In genomic region chr16:12802661-12803060, GRCh38 we compare ENCODE assay signal across 8 cellular contexts. TPM values are rescaled to one million over a fixed set of nuclear protein-coding genes. Genes with fewer than 3 reads are reported as not detected.
DNase-seq lines count a peak whose midpoint lies in the region; ATAC-seq and TF ChIP-seq lines count a peak whose summit lies in the region.

No MANE protein-coding gene starts in this region.

- DNase-seq in activated naive CD4-positive, alpha-beta T cell treated with anti-CD3 and anti-CD28 coated beads, Interleukin-2, amount 10 ng/mL, durations not matched to agents 7 days and 5 days: no peak
- DNase-seq in activated naive CD4-positive, alpha-beta T cell (lab: John Stamatoyannopoulos, UW): no peak
- DNase-seq in brain microvascular endothelial cell (no peak), mesendoderm (no peak), type B pancreatic cell (ENCODE audit: extremely low spot score, unreplicated experiment) (no peak), lower leg skin (ENCODE audit: low spot score in 2 of 2) (no peak), head of caudate nucleus (no peak)

- no peak overlapping the region for H2BK15ac ChIP-seq in mesendoderm (replicated peaks; ENCODE audit: low read depth)

- CTCF ChIA-PET in activated naive CD4-positive, alpha-beta T cell treated with anti-CD3 and anti-CD28 coated beads, Interleukin-2, amount 10 ng/mL, durations not matched to agents 7 days and 5 days (lab: Charles Lee): no interaction called here

- H3K36me3 Mint-ChIP-seq in activated naive CD4-positive, alpha-beta T cell treated with anti-CD3 and anti-CD28 coated beads, Interleukin-2, amount 10 ng/mL, durations not matched to agents 7 days and 5 days: peaks cover 18% of the 10 kb centered on the region
- no peaks in the 10 kb centered on the region for H3K36me3 Mint-ChIP-seq in type B pancreatic cell

- H3K4me3 ChIP-seq in brain microvascular endothelial cell (ENCODE audit: low read depth, low read length): peak overlapping the region; percentile 81
- no peak overlapping the region for H3K4me3 ChIP-seq in mesendoderm (ENCODE audit: low read length)
- H3K4me3 ChIP-seq in lower leg skin (ENCODE audit: low read depth, poor library complexity, severe bottlenecking): no peak overlapping the region

- H2BK120ac ChIP-seq in mesendoderm (ENCODE audit: low read depth, low read length): no peak overlapping the region

- H3K27me3 Mint-ChIP-seq in activated naive CD4-positive, alpha-beta T cell treated with anti-CD3 and anti-CD28 coated beads, Interleukin-2, amount 10 ng/mL, durations not matched to agents 7 days and 5 days: peaks cover 4% of the 10 kb centered on the region
- H3K27me3 Mint-ChIP-seq in type B pancreatic cell: no peaks in the 10 kb centered on the region

- intact Hi-C loops in lower leg skin (cut with DNase I; ENCODE audit: low total_unique reads): no loop called here
- intact Hi-C loops in head of caudate nucleus (cut with DNase I): loop anchor here (10.0 kb wide), 1 partner anchor 78 kb away; no protein-coding TSS in a partner anchor

- H3K4me3 Mint-ChIP-seq in activated naive CD4-positive, alpha-beta T cell treated with anti-CD3 and anti-CD28 coated beads, Interleukin-2, amount 10 ng/mL, durations not matched to agents 7 days and 5 days: peak overlapping the region; percentile 92
- H3K4me3 Mint-ChIP-seq in type B pancreatic cell: peak overlapping the region; percentile 91

- peak overlapping the region; percentile 52 for H3K56ac ChIP-seq in mesendoderm (ENCODE audit: low read length)

- no peaks in the 10 kb centered on the region for H3K4me1 ChIP-seq in mesendoderm (ENCODE audit: control insufficient read depth, low read depth, low read length)

- H3K23ac ChIP-seq in mesendoderm (ENCODE audit: low read length): no peak overlapping the region

- no peak overlapping the region for H4K5ac ChIP-seq in mesendoderm (ENCODE audit: low read length)

- H3K4me1 Mint-ChIP-seq in activated naive CD4-positive, alpha-beta T cell treated with anti-CD3 and anti-CD28 coated beads, Interleukin-2, amount 10 ng/mL, durations not matched to agents 7 days and 5 days: peaks cover 42% of the 10 kb centered on the region
- peaks cover 31% of the 10 kb centered on the region for H3K4me1 Mint-ChIP-seq in type B pancreatic cell (ENCODE audit: unreplicated experiment)

- no peak overlapping the region for H2BK5ac ChIP-seq in mesendoderm (ENCODE audit: low read length)

- H3K4me2 ChIP-seq in mesendoderm (ENCODE audit: low read length): peak overlapping the region; percentile 5

- H3K27ac ChIP-seq in brain microvascular endothelial cell (peak overlapping the region; percentile 92), mesendoderm (ENCODE audit: low read depth, low read length) (no peak overlapping the region)

- H3K4ac ChIP-seq in mesendoderm (ENCODE audit: low read depth, low read length): no peak overlapping the region

- H3K36me3 ChIP-seq in brain microvascular endothelial cell (replicated peaks) (no peaks in the 10 kb centered on the region), mesendoderm (ENCODE audit: control insufficient read depth, insufficient read depth, low read length) (no peaks in the 10 kb centered on the region)

- no peaks in the 10 kb centered on the region for H3K79me2 ChIP-seq in mesendoderm (ENCODE audit: control insufficient read depth, insufficient read depth, low read length)

- H3K27ac Mint-ChIP-seq in activated naive CD4-positive, alpha-beta T cell treated with anti-CD3 and anti-CD28 coated beads, Interleukin-2, amount 10 ng/mL, durations not matched to agents 7 days and 5 days: peak overlapping the region; percentile 93
- peak overlapping the region; percentile 93 for H3K27ac Mint-ChIP-seq in type B pancreatic cell

- no peak for TF ChIP-seq POLR2A in lower leg skin (IDR thresholded peaks at IDR 0.05)

- peak overlapping the region; percentile 30 for H4K8ac ChIP-seq in mesendoderm (ENCODE audit: low read depth, low read length)

- no peaks in the 10 kb centered on the region for H3K9me3 Mint-ChIP-seq in activated naive CD4-positive, alpha-beta T cell treated with anti-CD3 and anti-CD28 coated beads, Interleukin-2, amount 10 ng/mL, durations not matched to agents 7 days and 5 days
- H3K9me3 Mint-ChIP-seq in type B pancreatic cell: no peaks in the 10 kb centered on the region

- no peak for TF ChIP-seq CTCF in brain microvascular endothelial cell (IDR thresholded peaks at IDR 0.05; ENCODE audit: low read depth, low read length, missing control alignments)
- no peak for TF ChIP-seq CTCF in type B pancreatic cell (conservative IDR thresholded peaks at IDR 0.05)
- no peak for TF ChIP-seq CTCF in lower leg skin (IDR thresholded peaks at IDR 0.05)

- H3K27me3 ChIP-seq in brain microvascular endothelial cell (replicated peaks): no peaks in the 10 kb centered on the region
- no peaks in the 10 kb centered on the region for H3K27me3 ChIP-seq in mesendoderm (ENCODE audit: insufficient read depth, low read length, poor library complexity)

- H3K79me1 ChIP-seq in mesendoderm (ENCODE audit: low read length): peaks cover 2% of the 10 kb centered on the region

- H3K18ac ChIP-seq in mesendoderm (ENCODE audit: low read length): no peak overlapping the region

- H2AK5ac ChIP-seq in mesendoderm (ENCODE audit: low read length): no peak overlapping the region

- no CpG with 5 or more reads among the region's 6 CpGs for WGBS in mesendoderm (ENCODE audit: extremely low coverage, insufficient coverage, low lambda C conversion rate)
- WGBS in lower leg skin, 2 donors: 60 to 63% methylated on average over 6 of the region's 6 CpGs

- in situ Hi-C loops in brain microvascular endothelial cell (cut with HindIII; ENCODE audit: low pct_ligation_motif_present, low sequenced_read_pairs): no loop called here

- no peak overlapping the region for H3K9ac ChIP-seq in mesendoderm (ENCODE audit: low read length)

- no peak for ATAC-seq in GM18867 (IDR thresholded peaks at IDR 0.05; ENCODE audit: unreplicated experiment)

RNA-seq across cellular contexts. Expression of gene CPPED1, which starts 1.0 kb away (rescaled TPM):
- 12.7 TPM for polyA plus RNA-seq in mesendoderm (2013, experiment 1 of 2)
- 13.0 TPM for polyA plus RNA-seq in mesendoderm (2013, experiment 2 of 2)
- 15.2 and 17.4 TPM in 2 replicates for total RNA-seq in type B pancreatic cell (ENCODE audit: low replicate concordance)
- total RNA-seq in lower leg skin: 10 to 100 TPM in 1 of 4 donors, 1 to 10 TPM in 3; 5.4 to 11.6 (median 8.2) TPM
